Comparison of ENCODE assay signal across 8 cellular contexts in genomic region chr2:197453123-197453913, GRCh38. TPM values are rescaled to one million over a fixed set of nuclear protein-coding genes. Genes with fewer than 3 reads are reported as not detected.
DNase-seq lines count a peak whose midpoint lies in the region; ATAC-seq and TF ChIP-seq lines count a peak whose summit lies in the region.

COQ10B (plus strand) TSS chr2:197453552; CDS start chr2:197453561, 9 bp downstream.

- H3K9me3 ChIP-seq in spleen, result no peaks in the 10 kb centered on the region

- peak within 1 kb of the TSS; percentile 95 to 99 (median 98) for H3K27ac ChIP-seq in spleen

- peak; percentile 94 for ATAC-seq in GM19023 (IDR thresholded peaks at IDR 0.05; ENCODE audit: unreplicated experiment)
- ATAC-seq in HG03280 (IDR thresholded peaks at IDR 0.05; ENCODE audit: unreplicated experiment), result peak; percentile 95

- H3K36me3 ChIP-seq in spleen, result peaks cover 0 to 11% (median 0%) of the 10 kb centered on the region in 6 donors

- TF ChIP-seq CTCF in AG09319 (IDR thresholded peaks at IDR 0.05; ENCODE audit: low read depth, low read length) (peak; percentile 35), spleen (IDR thresholded peaks at IDR 0.05 in 8 of 11, conservative IDR thresholded peaks at IDR 0.05 in 3 of 11) (peak in 7 of 11 experiments; percentile 20 to 70 (median 60))

- H3K4me1 ChIP-seq in spleen, result peaks cover 14 to 52% (median 46%) of the 10 kb centered on the region in 6 donors

- no peaks in the 10 kb centered on the region for H3K27me3 ChIP-seq in spleen (replicated peaks in 1 of 7)

- 0 to 1% (median 0%) methylated on average over 35 to 70 of the region's 70 CpGs for WGBS in spleen, 5 donors

- DNase-seq in AG09319 (ENCODE audit: extremely low read depth, low read depth) (peak; percentile 100), NCI-H345 treated with DMSO at 0.1 percent for 48 hours (lab: John Stamatoyannopoulos, UW; ENCODE audit: unreplicated experiment) (peak; percentile 97), inferior parietal cortex (ENCODE audit: extremely low spot score) (peak; percentile 99), spleen (peak; percentile 100)
- peak; percentile 91 to 97 (median 96) for DNase-seq in activated CD4-positive, CD25-positive, alpha-beta regulatory T cell (lab: John Stamatoyannopoulos, UW)
- peak; percentile 99 for DNase-seq in central memory CD4-positive, alpha-beta T cell

- TF ChIP-seq POLR2A in spleen (IDR thresholded peaks at IDR 0.05), result peak; percentile 57 to 81 (median 75)

- H3K4me3 ChIP-seq in spleen, result peak within 1 kb of the TSS; percentile 55 to 89 (median 74)

- intact Hi-C loops in spleen (cut with DNase I; ENCODE audit: low total_unique reads), result loop anchor here (10.0 kb wide), 1 partner anchor 61 kb away; the partner anchor contains the start of gene MOB4

RNA-seq across cellular contexts. Expression of gene COQ10B, which starts in this region (rescaled TPM):
- total RNA-seq in spleen, result 10 to 100 TPM; 24.5 to 34.7 (median 30.1) TPM
- polyA plus RNA-seq in spleen, result 10 to 100 TPM in 2 of 3 donors, 1 to 10 TPM in 1; 9.3 to 14.7 (median 11.5) TPM

Comparison
In these comparisons a context has a peak if more than half of its experiments do, and no peak if none do; other contexts are left out.
1. Peak in every context shown above with its lines: DNase-seq, ATAC-seq, H3K4me3 ChIP-seq and H3K27ac ChIP-seq.